ENCODE assay signal across 1 cellular context in genomic region chr2:16722677-16723076, GRCh38.
TF ChIP-seq lines count a peak whose summit lies in the region.

No MANE protein-coding gene starts in this region.

TF ChIP-seq in HepG2, 621 proteins besides CTCF, POLR2A, EP300 and RAD21:
- no peak for TF ChIP-seq ZBTB8A (CRISPR knock-in tag; IDR thresholded peaks at IDR 0.05; ENCODE audit: borderline replicate concordance, low read depth)
- TF ChIP-seq ZNF17 (CRISPR knock-in tag; IDR thresholded peaks at IDR 0.05): no peak
- no peak for TF ChIP-seq SATB2 (CRISPR knock-in tag; IDR thresholded peaks at IDR 0.05)
- no peak for TF ChIP-seq PHF21A (CRISPR knock-in tag; IDR thresholded peaks at IDR 0.05)
- TF ChIP-seq, protein P1, sequence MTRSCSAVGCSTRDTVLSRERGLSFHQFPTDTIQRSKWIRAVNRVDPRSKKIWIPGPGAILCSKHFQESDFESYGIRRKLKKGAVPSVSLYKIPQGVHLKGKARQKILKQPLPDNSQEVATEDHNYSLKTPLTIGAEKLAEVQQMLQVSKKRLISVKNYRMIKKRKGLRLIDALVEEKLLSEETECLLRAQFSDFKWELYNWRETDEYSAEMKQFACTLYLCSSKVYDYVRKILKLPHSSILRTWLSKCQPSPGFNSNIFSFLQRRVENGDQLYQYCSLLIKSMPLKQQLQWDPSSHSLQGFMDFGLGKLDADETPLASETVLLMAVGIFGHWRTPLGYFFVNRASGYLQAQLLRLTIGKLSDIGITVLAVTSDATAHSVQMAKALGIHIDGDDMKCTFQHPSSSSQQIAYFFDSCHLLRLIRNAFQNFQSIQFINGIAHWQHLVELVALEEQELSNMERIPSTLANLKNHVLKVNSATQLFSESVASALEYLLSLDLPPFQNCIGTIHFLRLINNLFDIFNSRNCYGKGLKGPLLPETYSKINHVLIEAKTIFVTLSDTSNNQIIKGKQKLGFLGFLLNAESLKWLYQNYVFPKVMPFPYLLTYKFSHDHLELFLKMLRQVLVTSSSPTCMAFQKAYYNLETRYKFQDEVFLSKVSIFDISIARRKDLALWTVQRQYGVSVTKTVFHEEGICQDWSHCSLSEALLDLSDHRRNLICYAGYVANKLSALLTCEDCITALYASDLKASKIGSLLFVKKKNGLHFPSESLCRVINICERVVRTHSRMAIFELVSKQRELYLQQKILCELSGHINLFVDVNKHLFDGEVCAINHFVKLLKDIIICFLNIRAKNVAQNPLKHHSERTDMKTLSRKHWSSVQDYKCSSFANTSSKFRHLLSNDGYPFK (CRISPR knock-in tag; IDR thresholded peaks at IDR 0.05; ENCODE audit: borderline replicate concordance): no peak
- no peak for TF ChIP-seq MYC (CRISPR knock-in tag; IDR thresholded peaks at IDR 0.05; ENCODE audit: borderline replicate concordance)
- no peak for TF ChIP-seq ZNF7 (CRISPR knock-in tag; IDR thresholded peaks at IDR 0.05)
- TF ChIP-seq ZMYM3 (CRISPR knock-in tag; IDR thresholded peaks at IDR 0.05): no peak
- no peak for TF ChIP-seq ZBTB3 (CRISPR knock-in tag; IDR thresholded peaks at IDR 0.05; ENCODE audit: borderline replicate concordance, low read depth)
- no peak for TF ChIP-seq ZFX (CRISPR knock-in tag; IDR thresholded peaks at IDR 0.05; ENCODE audit: low read depth)
